Comparison of ENCODE assay signal across 8 cellular contexts in the genomic region with DNA sequence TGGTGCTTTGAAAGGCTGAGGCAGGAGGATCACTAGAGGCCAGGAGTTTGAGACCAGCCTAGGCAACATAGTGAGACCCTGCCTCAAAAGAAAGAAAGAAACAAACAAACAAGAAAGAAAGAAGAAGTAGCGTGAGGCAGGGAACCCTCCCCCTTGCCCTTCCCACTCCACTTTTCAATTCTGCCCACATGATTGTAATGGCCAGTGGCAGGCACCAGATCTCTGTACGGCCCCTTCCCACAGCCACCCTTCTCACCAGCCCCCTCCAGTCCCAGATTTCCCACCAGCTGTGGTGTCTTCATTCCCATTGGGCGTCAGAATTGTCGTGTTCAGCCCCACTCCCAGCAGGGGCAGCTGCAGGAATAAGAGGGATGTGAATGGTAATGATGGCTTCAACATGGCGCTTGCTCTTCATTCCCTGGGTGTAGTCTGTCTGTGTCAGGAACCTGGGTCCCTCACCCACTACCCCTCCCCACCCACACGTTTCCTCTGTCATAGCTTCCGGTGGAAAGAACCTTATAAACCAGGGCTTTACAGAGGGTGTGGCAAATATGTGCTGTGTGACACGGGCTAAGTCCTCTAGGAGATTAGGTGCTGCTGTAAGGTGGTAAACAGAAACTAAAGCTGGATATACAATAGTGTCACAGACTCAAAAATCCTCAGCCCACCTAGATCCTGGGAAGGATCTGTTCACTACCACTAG. TPM values are rescaled to one million over a fixed set of nuclear protein-coding genes. Genes with fewer than 3 reads are reported as not detected.
A peak's percentile ranks its signal among the peaks of the same experiment; 100 is the strongest.
DNase-seq lines count a peak whose midpoint lies in the region; ATAC-seq and TF ChIP-seq lines count a peak whose summit lies in the region.

A gene (minus strand): TSS at position 437 of the 703 bp plus-strand sequence. CDS start 38 bp downstream, at position 399.

- H3K36me3 Mint-ChIP-seq in activated B cell treated with CpG ODN at 0.5 μM for 24 hours (ENCODE audit: low read depth) (peaks cover 48% of the 10 kb centered on the region), endothelial cell (ENCODE audit: low read depth, unreplicated experiment) (no peaks in the 10 kb centered on the region)

- H3K4me1 Mint-ChIP-seq in activated B cell treated with CpG ODN at 0.5 μM for 24 hours (peaks cover 67% of the 10 kb centered on the region), endothelial cell (ENCODE audit: unreplicated experiment) (peaks cover 3% of the 10 kb centered on the region)

- ATAC-seq in HG03196 (IDR thresholded peaks at IDR 0.05; ENCODE audit: unreplicated experiment) (peak; percentile 94), activated B cell treated with CpG ODN at 0.5 μM for 24 hours (ENCODE audit: low read depth) (peak; percentile 90)

- peak within 1 kb of the TSS; percentile 95 for H3K4me3 Mint-ChIP-seq in activated B cell treated with CpG ODN at 0.5 μM for 24 hours
- no peak within 1 kb of the TSS for H3K4me3 Mint-ChIP-seq in endothelial cell (ENCODE audit: unreplicated experiment)

- CTCF ChIA-PET in activated B cell treated with CpG ODN at 0.5 μM for 24 hours (lab: Charles Lee) = interaction anchor here (1.8 to 2.8 kb wide), 2 partner anchors 11 to 19 kb away, joined by 6 to 17 read pairs; no protein-coding TSS in a partner anchor

- intact Hi-C loops in activated B cell treated with CpG ODN at 0.5 μM for 24 hours (cut with micrococcal nuclease) = loop anchor here (1.0 to 5.0 kb wide), 7 partner anchors 8 to 421 kb away; a partner anchor contains a TSS

- TF ChIP-seq CTCF in activated B cell treated with CpG ODN at 0.5 μM for 24 hours (IDR thresholded peaks at IDR 0.05) (no peak), endothelial cell (IDR thresholded peaks at IDR 0.05; ENCODE audit: unreplicated experiment) (no peak)

- POLR2A ChIA-PET in activated B cell treated with CpG ODN at 0.5 μM for 24 hours (lab: Charles Lee) = interaction anchor here (0.8 to 3.9 kb wide), 12 partner anchors 10 to 255 kb away, joined by 3 to 76 read pairs (median 12); a partner anchor contains a TSS

- DNase-seq in GM19238 (ENCODE audit: insufficient read length, low spot score) = peak; percentile 43
- DNase-seq in activated B cell treated with CpG ODN at 0.5 μM for 24 hours = peak; percentile 37
- DNase-seq in endothelial cell (ENCODE audit: low spot score) = no peak
- DNase-seq in stimulated activated CD8-positive, alpha-beta memory T cell treated with anti-CD3 and anti-CD28 coated beads, Interleukin-7, amount 100 ng/mL, for 24 hours (ENCODE audit: low read depth) = peak; percentile 26
- no peak for DNase-seq in NCI-H2171 treated with DMSO at 0.1 percent for 48 hours (lab: John Stamatoyannopoulos, UW)
- no peak for DNase-seq in DMS79 treated with DMSO at 0.1 percent for 48 hours (lab: John Stamatoyannopoulos, UW)
- DNase-seq in NCI-H2107 treated with DMSO at 0.1 percent for 48 hours (lab: John Stamatoyannopoulos, UW; ENCODE audit: unreplicated experiment) = no peak

- H3K27me3 Mint-ChIP-seq in activated B cell treated with CpG ODN at 0.5 μM for 24 hours (no peaks in the 10 kb centered on the region), endothelial cell (ENCODE audit: unreplicated experiment) (peaks cover 8% of the 10 kb centered on the region)

- H3K9me3 Mint-ChIP-seq in activated B cell treated with CpG ODN at 0.5 μM for 24 hours = no peaks in the 10 kb centered on the region
- no peaks in the 10 kb centered on the region for H3K9me3 Mint-ChIP-seq in endothelial cell (ENCODE audit: unreplicated experiment)

- H3K27ac Mint-ChIP-seq in activated B cell treated with CpG ODN at 0.5 μM for 24 hours = peak within 1 kb of the TSS; percentile 99
- peak within 1 kb of the TSS; percentile 36 for H3K27ac Mint-ChIP-seq in endothelial cell (ENCODE audit: unreplicated experiment)

RNA-seq across cellular contexts. Expression of the gene that starts here (rescaled TPM):
- total RNA-seq in activated B cell treated with CpG ODN at 0.5 μM for 24 hours (261 and 264 TPM in 2 replicates), endothelial cell (ENCODE audit: unreplicated experiment) (not detected)

Comparison
In these comparisons a context has a peak if more than half of its experiments do, and no peak if none do; other contexts are left out.
1. RNA of the gene that starts here (total RNA-seq): 261 to 264 TPM in activated B cell treated with CpG ODN at 0.5 μM for 24 hours; not detected in endothelial cell (single experiment); every median in the first group is over 100 times any median in the second.
2. DNase-seq: peak in GM19238 (single experiment), activated B cell treated with CpG ODN at 0.5 μM for 24 hours (single experiment) and stimulated activated CD8-positive, alpha-beta memory T cell treated with anti-CD3 and anti-CD28 coated beads, Interleukin-7, amount 100 ng/mL, for 24 hours (single experiment); none in endothelial cell (single experiment), NCI-H2171 treated with DMSO at 0.1 percent for 48 hours (single experiment), DMS79 treated with DMSO at 0.1 percent for 48 hours (single experiment) and NCI-H2107 treated with DMSO at 0.1 percent for 48 hours (single experiment).